9 cellular contexts compared by ENCODE assay signal in the genomic region with DNA sequence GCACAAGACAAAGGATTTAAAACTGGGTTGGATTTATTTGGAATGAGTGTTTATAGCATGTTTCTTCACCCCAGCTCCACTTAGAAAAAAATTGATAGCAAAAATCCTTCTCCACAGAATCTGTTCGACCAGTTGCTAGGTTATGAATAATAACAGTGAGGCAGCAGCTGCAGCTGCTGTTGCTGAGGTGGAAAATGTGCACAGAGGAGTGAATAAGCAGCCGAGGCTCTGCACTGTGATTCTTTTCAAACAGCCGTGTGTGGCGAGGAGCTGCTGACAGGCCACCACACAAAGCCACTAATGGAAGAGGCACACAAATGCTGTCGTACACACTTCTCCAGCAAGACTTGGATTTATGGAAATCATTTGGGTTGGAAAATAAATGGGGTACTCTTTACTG. TPM values are rescaled to one million over a fixed set of nuclear protein-coding genes. Genes with fewer than 3 reads are reported as not detected.
DNase-seq lines count a peak whose midpoint lies in the region; ATAC-seq and TF ChIP-seq lines count a peak whose summit lies in the region.
"Had no signal": no experiment of that assay in that cellular context is flagged by ENCODE, and none has a peak within 500 bp of the region (broad histone marks: within the 10 kb centered on the region; RNA-seq: fewer than 3 reads in every experiment).

No MANE protein-coding gene starts in this region.

- no peak overlapping the region for H3K4me3 Mint-ChIP-seq in stimulated activated effector memory CD8-positive, alpha-beta T cell treated with anti-CD3 and anti-CD28 coated beads, Interleukin-12 subunit alpha, Interleukin-12 subunit beta, amount 100 ng/mL, for 72 hours

- H3K4me1 Mint-ChIP-seq in stimulated activated effector memory CD8-positive, alpha-beta T cell treated with anti-CD3 and anti-CD28 coated beads, Interleukin-12 subunit alpha, Interleukin-12 subunit beta, amount 100 ng/mL, for 72 hours: peaks cover 27% of the 10 kb centered on the region

- no peak overlapping the region for H2AFZ ChIP-seq in SU-DHL-6 (ENCODE audit: low read depth, low read length, severe bottlenecking)

- no peaks in the 10 kb centered on the region for H3K9me3 ChIP-seq in SU-DHL-6 (ENCODE audit: insufficient read depth, low read length)
- H3K9me3 ChIP-seq in heart right ventricle: no peaks in the 10 kb centered on the region
- H3K9me3 ChIP-seq in spleen: no peaks in the 10 kb centered on the region

- no peak overlapping the region for H3K4me3 ChIP-seq in SU-DHL-6 (ENCODE audit: insufficient read depth, low read length, poor library complexity, severe bottlenecking)
- H3K4me3 ChIP-seq in heart right ventricle: no peak overlapping the region
- no peak overlapping the region for H3K4me3 ChIP-seq in spleen

- TF ChIP-seq CTCF in SU-DHL-6 (IDR thresholded peaks at IDR 0.05; ENCODE audit: insufficient read depth, low read length, poor library complexity, severe bottlenecking) (no peak), heart right ventricle (IDR thresholded peaks at IDR 0.05) (no peak), spleen (IDR thresholded peaks at IDR 0.05 in 8 of 11, conservative IDR thresholded peaks at IDR 0.05 in 3 of 11) (no peak)

- H3K9ac ChIP-seq in SU-DHL-6 (ENCODE audit: low read length): no peak overlapping the region

- peaks cover 11% of the 10 kb centered on the region; the same call in 1 of the 2 replicates for H4K20me1 ChIP-seq in SU-DHL-6 (ENCODE audit: low read depth, low read length)

- peak; percentile 59 to 82 (median 76) for ATAC-seq in heart right ventricle
- ATAC-seq in stimulated activated effector memory CD8-positive, alpha-beta T cell treated with anti-CD3 and anti-CD28 coated beads, Interleukin-12 subunit alpha, Interleukin-12 subunit beta, amount 100 ng/mL, for 72 hours: peak; percentile 56
- no peak for ATAC-seq in HG03342 (IDR thresholded peaks at IDR 0.05; ENCODE audit: unreplicated experiment)
- ATAC-seq in HG02678 (IDR thresholded peaks at IDR 0.05; ENCODE audit: unreplicated experiment): no peak

- H3K4me2 ChIP-seq in SU-DHL-6 (ENCODE audit: low read depth, low read length, poor library complexity, severe bottlenecking): no peak overlapping the region

- peaks cover 48% of the 10 kb centered on the region for H3F3A ChIP-seq in SU-DHL-6 (ENCODE audit: insufficient read depth)

- no peak overlapping the region for H3K27ac Mint-ChIP-seq in stimulated activated effector memory CD8-positive, alpha-beta T cell treated with anti-CD3 and anti-CD28 coated beads, Interleukin-12 subunit alpha, Interleukin-12 subunit beta, amount 100 ng/mL, for 72 hours

- DNase-seq in M059J (ENCODE audit: low read depth): peak; percentile 56
- DNase-seq in heart right ventricle: peak in 1 of 2 donors; percentile 33
- DNase-seq in stimulated activated effector memory CD8-positive, alpha-beta T cell treated with anti-CD3 and anti-CD28 coated beads, Interleukin-12 subunit alpha, Interleukin-12 subunit beta, amount 100 ng/mL, for 72 hours (ENCODE audit: low spot score in 2 of 2): no peak
- no peak for DNase-seq in spleen
- DNase-seq: WERI-Rb-1 had no signal

- peaks cover 28% of the 10 kb centered on the region for H3K36me3 Mint-ChIP-seq in stimulated activated effector memory CD8-positive, alpha-beta T cell treated with anti-CD3 and anti-CD28 coated beads, Interleukin-12 subunit alpha, Interleukin-12 subunit beta, amount 100 ng/mL, for 72 hours

- intact Hi-C loops in heart right ventricle (cut with DNase I) (no loop called here), spleen (cut with DNase I; ENCODE audit: low total_unique reads) (no loop called here)

- no peak for TF ChIP-seq POLR2A in spleen (IDR thresholded peaks at IDR 0.05)

- H3K4me1 ChIP-seq in heart right ventricle (peaks cover 0 to 60% (median 30%) of the 10 kb centered on the region in 9 donors), spleen (peaks cover 7 to 85% (median 39%) of the 10 kb centered on the region in 6 donors)

- H3K9me3 Mint-ChIP-seq in stimulated activated effector memory CD8-positive, alpha-beta T cell treated with anti-CD3 and anti-CD28 coated beads, Interleukin-12 subunit alpha, Interleukin-12 subunit beta, amount 100 ng/mL, for 72 hours: no peaks in the 10 kb centered on the region

- H3K36me3 ChIP-seq in SU-DHL-6 (ENCODE audit: low read length) (peaks cover 16% of the 10 kb centered on the region; the same call in 1 of the 2 replicates), heart right ventricle (peaks cover 0 to 31% (median 5%) of the 10 kb centered on the region in 9 donors), spleen (peaks cover 0 to 22% (median 2%) of the 10 kb centered on the region in 6 donors)

- no peaks in the 10 kb centered on the region for H3K9me2 ChIP-seq in SU-DHL-6 (replicated peaks; ENCODE audit: insufficient read depth, low read length)

- WGBS in heart right ventricle, 2 donors: 25 to 42% methylated on average over 5 of the region's 5 CpGs
- 69 to 83% (median 78%) methylated on average over 5 of the region's 5 CpGs for WGBS in spleen, 5 donors

- H3K79me2 ChIP-seq in SU-DHL-6 (ENCODE audit: insufficient read depth, low read length): 0 out of 2 replicates have a peak, but pooled peaks cover 5% of the 10 kb centered on the region

- H3K27ac ChIP-seq in SU-DHL-6 (ENCODE audit: low read depth, low read length) (0 out of 2 replicates have a peak overlapping the region, but pooled peaks have one; percentile 9), heart right ventricle (peak overlapping the region in 8 of 10 donors; percentile 1 to 71 (median 53)), spleen (no peak overlapping the region)
- H3K27ac ChIP-seq: epithelial cell of prostate, WERI-Rb-1 had no signal

- H3K27me3 ChIP-seq in SU-DHL-6 (ENCODE audit: low read length) (no peaks in the 10 kb centered on the region), heart right ventricle (no peaks in the 10 kb centered on the region), spleen (replicated peaks in 1 of 7) (no peaks in the 10 kb centered on the region)

RNA-seq across cellular contexts. Expression of gene RASL11A, which starts 6.4 kb away (rescaled TPM):
- 138 and 150 TPM in 2 replicates for total RNA-seq in M059J (2014; rRNA removed; shearing (Covaris generic))
- total RNA-seq in heart right ventricle: 10 to 100 TPM in 2 of 10 donors, 1 to 10 TPM in 8; 1.8 to 68.7 (median 3.1) TPM
- polyA plus RNA-seq in heart right ventricle: 1 to 10 TPM; 6.6 to 9.3 TPM
- total RNA-seq in spleen: 10 to 100 TPM in 5 of 7 donors, 1 to 10 TPM in 2; 9.2 to 37.9 (median 16.1) TPM
- polyA plus RNA-seq in spleen: 10 to 100 TPM in 2 of 3 donors, 1 to 10 TPM in 1; 6.7 to 29.8 (median 11.2) TPM

RNA-seq across cellular contexts. Expression of gene RPL21, which starts 12.8 kb away (rescaled TPM):
- 521 and 537 TPM in 2 replicates for total RNA-seq in M059J (2014; rRNA removed; shearing (Covaris generic))
- total RNA-seq in heart right ventricle (100 to 1,000 TPM; 498 to 733 (median 598) TPM), spleen (1,000 to 10,000 TPM in 4 of 7 donors, 100 to 1,000 TPM in 3; 876 to 1,232 (median 1,007) TPM)
- polyA plus RNA-seq in heart right ventricle (1,000 to 10,000 TPM in 1 of 2 donors, 100 to 1,000 TPM in 1; 574 to 1,188 TPM), spleen (1,000 to 10,000 TPM; 1,699 to 2,187 (median 1,787) TPM)

Comparison
In these comparisons a context has a peak if more than half of its experiments do, and no peak if none do; other contexts are left out.
1. H3K27ac ChIP-seq: peak in SU-DHL-6 (single experiment) and heart right ventricle (8 of 10); none in spleen (0 of 8).
2. ATAC-seq: peak in heart right ventricle (8 of 8) and stimulated activated effector memory CD8-positive, alpha-beta T cell treated with anti-CD3 and anti-CD28 coated beads, Interleukin-12 subunit alpha, Interleukin-12 subunit beta, amount 100 ng/mL, for 72 hours (single experiment); none in HG03342 (single experiment) and HG02678 (single experiment).